In the genomic region with DNA sequence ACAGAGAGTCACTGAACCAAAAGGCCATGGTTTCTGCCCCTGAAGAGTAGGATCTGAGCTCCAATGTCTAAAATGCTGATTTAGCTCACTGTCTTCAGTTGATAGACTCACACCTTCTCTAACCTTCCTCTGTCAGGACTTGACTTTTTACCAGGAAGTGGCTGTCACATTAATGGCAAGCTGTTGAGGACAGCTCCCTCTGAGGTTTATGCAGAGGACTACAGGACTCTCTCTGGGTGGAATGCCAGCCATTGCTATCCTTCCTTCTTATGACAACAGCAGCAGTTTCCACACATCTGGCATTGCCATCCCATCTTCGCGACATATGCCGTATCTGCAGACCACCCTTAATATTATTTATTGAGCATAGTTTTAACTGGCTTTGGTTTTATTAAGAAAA, we compare ENCODE assay signal across 18 cellular contexts.
DNase-seq lines count a peak whose midpoint lies in the region; ATAC-seq and TF ChIP-seq lines count a peak whose summit lies in the region.
"Had no signal": no experiment of that assay in that cellular context is flagged by ENCODE, and none has a peak within 500 bp of the region (broad histone marks: within the 10 kb centered on the region; RNA-seq: fewer than 3 reads in every experiment).

No MANE protein-coding gene starts in this region.

- in situ Hi-C loops in transverse colon (cut with MboI; ENCODE audit: low pct_ligation_motif_present in 1 of 4, low pct_unique_long_range_greater_than_20kb in 1 of 4, low sequenced_read_pairs in 3 of 4): no loop called here

- no peak overlapping the region for H3K27ac ChIP-seq in breast epithelium
- no peak overlapping the region for H3K27ac ChIP-seq in transverse colon

- TF ChIP-seq POLR2A in breast epithelium (IDR thresholded peaks at IDR 0.05) (no peak), transverse colon (IDR thresholded peaks at IDR 0.05) (no peak)

- DNase-seq in MCF 10A (ENCODE audit: unreplicated experiment): peak; percentile 24
- DNase-seq in breast epithelium (ENCODE audit: low spot score in 2 of 2): no peak
- peak; percentile 13 for DNase-seq in SW480 (ENCODE audit: low spot score)
- no peak for DNase-seq in fibroblast of pulmonary artery (ENCODE audit: low read depth)
- DNase-seq in transverse colon: no peak
- DNase-seq in T-helper 9 cell: no peak
- DNase-seq in stimulated activated naive CD4-positive, alpha-beta T cell (lab: John Stamatoyannopoulos, UW): no peak
- DNase-seq: activated B cell treated with CpG ODN at 0.5 μM for 24 hours; central memory CD4-positive, alpha-beta T cell; effector CD4-positive, alpha-beta T cell; hippocampal formation; NCI-H1092; NCI-H2171; right cardiac atrium; stimulated activated naive CD8-positive, alpha-beta T cell treated with anti-CD3 and anti-CD28 coated beads, Interleukin-15, amount 100 ng/mL, for 72 hours had no signal

- H3K4me1 ChIP-seq in breast epithelium: no peaks in the 10 kb centered on the region
- H3K4me1 ChIP-seq in transverse colon: no peaks in the 10 kb centered on the region

- no peak for TF ChIP-seq CTCF in MCF 10A (IDR thresholded peaks at IDR 0.05; ENCODE audit: unreplicated experiment)
- TF ChIP-seq CTCF in breast epithelium (IDR thresholded peaks at IDR 0.05): no peak
- TF ChIP-seq CTCF in fibroblast of pulmonary artery (IDR thresholded peaks at IDR 0.05; ENCODE audit: low read length, missing control alignments): peak; percentile 5
- no peak for TF ChIP-seq CTCF in transverse colon (IDR thresholded peaks at IDR 0.05)

- no peaks in the 10 kb centered on the region for H3K36me3 ChIP-seq in breast epithelium
- H3K36me3 ChIP-seq in transverse colon: no peaks in the 10 kb centered on the region

- no peak for TF ChIP-seq EP300 in transverse colon (IDR thresholded peaks at IDR 0.05; ENCODE audit: low read depth)

- intact Hi-C loops in MCF 10A (cut with micrococcal nuclease) (no loop called here), breast epithelium (cut with DNase I; ENCODE audit: low total_unique reads) (no loop called here), transverse colon (cut with DNase I; ENCODE audit: low total_unique reads) (no loop called here)

- no peaks in the 10 kb centered on the region for H3K4me1 Mint-ChIP-seq in MCF 10A (ENCODE audit: insufficient read depth, unreplicated experiment)
- H3K4me1 Mint-ChIP-seq: activated B cell treated with CpG ODN at 0.5 μM for 24 hours; stimulated activated naive CD8-positive, alpha-beta T cell treated with anti-CD3 and anti-CD28 coated beads, Interleukin-15, amount 100 ng/mL, for 72 hours had no signal

- POLR2A ChIA-PET in MCF 10A (lab: Yijun Ruan, JAX): no interaction called here

- H3K9me3 Mint-ChIP-seq in MCF 10A (ENCODE audit: unreplicated experiment): peaks cover 7% of the 10 kb centered on the region
- H3K9me3 Mint-ChIP-seq: activated B cell treated with CpG ODN at 0.5 μM for 24 hours; activated T-helper 1 cell treated with anti-CD3 and anti-CD28 coated beads, Interleukin-12 subunit alpha, Interleukin-12 subunit beta, Interleukin-2, Interleukin-4 antibody, amounts not matched to agents 30 ng/mL and 10 ng/mL and 1 ng/mL, durations not matched to agents 14 hours and 24 hours and 36 hours; stimulated activated naive CD8-positive, alpha-beta T cell treated with anti-CD3 and anti-CD28 coated beads, Interleukin-15, amount 100 ng/mL, for 72 hours; T-helper 1 cell treated with Interleukin-12 subunit alpha and Interleukin-12 subunit beta and Interleukin-4 antibody, amounts not matched to agents 30 μg/mL and 1 μg/mL, for 36 hours had no signal

- CTCF ChIA-PET in MCF 10A (lab: Yijun Ruan, JAX): interaction anchor here (0.9 to 1.3 kb wide), 5 partner anchors 10 to 299 kb away, joined by 3 to 10 read pairs (median 4); no protein-coding TSS in a partner anchor

- no peak overlapping the region for H3K27ac Mint-ChIP-seq in MCF 10A (ENCODE audit: low read depth, unreplicated experiment)
- H3K27ac Mint-ChIP-seq: activated B cell treated with CpG ODN at 0.5 μM for 24 hours; activated T-helper 1 cell treated with anti-CD3 and anti-CD28 coated beads, Interleukin-12 subunit alpha, Interleukin-12 subunit beta, Interleukin-2, Interleukin-4 antibody, amounts not matched to agents 30 ng/mL and 10 ng/mL and 1 ng/mL, durations not matched to agents 14 hours and 24 hours and 36 hours; stimulated activated naive CD8-positive, alpha-beta T cell treated with anti-CD3 and anti-CD28 coated beads, Interleukin-15, amount 100 ng/mL, for 72 hours; T-helper 1 cell treated with Interleukin-12 subunit alpha and Interleukin-12 subunit beta and Interleukin-4 antibody, amounts not matched to agents 30 μg/mL and 1 μg/mL, for 36 hours had no signal

- no peak overlapping the region for H3K4me3 Mint-ChIP-seq in MCF 10A (ENCODE audit: unreplicated experiment)
- H3K4me3 Mint-ChIP-seq: activated B cell treated with CpG ODN at 0.5 μM for 24 hours; activated T-helper 1 cell treated with anti-CD3 and anti-CD28 coated beads, Interleukin-12 subunit alpha, Interleukin-12 subunit beta, Interleukin-2, Interleukin-4 antibody, amounts not matched to agents 30 ng/mL and 10 ng/mL and 1 ng/mL, durations not matched to agents 14 hours and 24 hours and 36 hours; stimulated activated naive CD8-positive, alpha-beta T cell treated with anti-CD3 and anti-CD28 coated beads, Interleukin-15, amount 100 ng/mL, for 72 hours; T-helper 1 cell treated with Interleukin-12 subunit alpha and Interleukin-12 subunit beta and Interleukin-4 antibody, amounts not matched to agents 30 μg/mL and 1 μg/mL, for 36 hours had no signal

- WGBS in transverse colon (ENCODE audit: low coverage in 1 of 2), 2 donors: 79 to 97% methylated on average over 3 of the region's 3 CpGs

- BruUV-seq in MCF 10A (replicated peaks; lab: Mats Ljungman, UMichigan): no TSS peak

- H3K36me3 Mint-ChIP-seq in MCF 10A (ENCODE audit: insufficient read depth, unreplicated experiment): no peaks in the 10 kb centered on the region

- H3K27me3 Mint-ChIP-seq in MCF 10A (ENCODE audit: insufficient read depth, unreplicated experiment): no peaks in the 10 kb centered on the region
- H3K27me3 Mint-ChIP-seq: activated B cell treated with CpG ODN at 0.5 μM for 24 hours had no signal

- no peaks in the 10 kb centered on the region for H3K27me3 ChIP-seq in breast epithelium
- no peaks in the 10 kb centered on the region for H3K27me3 ChIP-seq in transverse colon

- ATAC-seq in GM21528 (IDR thresholded peaks at IDR 0.05; ENCODE audit: low FRiP score, unreplicated experiment): no peak
- ATAC-seq: right cardiac atrium; stimulated activated naive CD8-positive, alpha-beta T cell treated with anti-CD3 and anti-CD28 coated beads, Interleukin-15, amount 100 ng/mL, for 72 hours had no signal

- no peaks in the 10 kb centered on the region for H3K9me3 ChIP-seq in breast epithelium
- no peaks in the 10 kb centered on the region for H3K9me3 ChIP-seq in transverse colon

- H3K4me3 ChIP-seq in breast epithelium: no peak overlapping the region
- no peak overlapping the region for H3K4me3 ChIP-seq in fibroblast of pulmonary artery (replicated peaks; ENCODE audit: low read depth, low read length)
- no peak overlapping the region for H3K4me3 ChIP-seq in transverse colon

Comparison
In these comparisons a context has a peak if more than half of its experiments do, and no peak if none do; other contexts are left out.
1. DNase-seq: peak in MCF 10A (single experiment) and SW480 (single experiment); none in breast epithelium (0 of 2), fibroblast of pulmonary artery (single experiment), transverse colon (single experiment), T-helper 9 cell (single experiment) and stimulated activated naive CD4-positive, alpha-beta T cell (0 of 6).